8 cellular contexts compared by ENCODE assay signal in the genomic region with DNA sequence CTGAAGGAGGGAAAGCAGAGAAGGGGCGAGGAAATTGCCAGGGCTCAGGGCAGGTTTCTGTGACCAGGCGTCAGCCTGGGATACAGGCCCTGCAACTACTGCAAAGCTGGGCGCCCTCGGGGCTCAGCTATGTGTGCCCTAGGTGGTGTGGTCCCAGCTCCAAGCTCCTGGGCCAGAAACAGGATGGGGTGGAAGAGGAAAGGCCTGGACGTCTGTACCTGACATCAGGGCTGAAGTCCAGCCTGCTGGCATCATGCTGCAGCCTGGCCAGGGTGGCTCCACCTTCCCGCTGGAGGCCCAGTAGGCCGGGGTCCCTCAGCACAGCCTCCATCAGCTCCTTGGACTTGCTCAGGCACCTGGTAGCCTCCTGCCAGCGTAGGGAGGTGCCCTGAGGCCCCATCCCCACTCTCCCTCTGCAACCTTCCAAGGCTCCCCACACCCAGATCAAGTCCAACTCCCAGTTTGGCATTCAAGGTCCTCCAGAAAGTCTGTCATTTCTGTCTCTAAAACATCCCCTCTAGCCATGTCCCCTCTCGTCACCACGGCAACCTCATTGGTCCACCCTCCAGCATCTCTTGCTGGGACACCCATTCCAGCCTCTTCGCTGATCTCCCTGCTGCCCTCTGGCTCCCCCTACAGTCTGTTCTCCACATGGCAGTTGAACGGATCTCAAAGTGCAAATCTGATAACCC. TPM values are rescaled to one million over a fixed set of nuclear protein-coding genes. Genes with fewer than 3 reads are reported as not detected.
DNase-seq lines count a peak whose midpoint lies in the region; ATAC-seq and TF ChIP-seq lines count a peak whose summit lies in the region.

No MANE protein-coding gene starts in this region.

- ATAC-seq in upper lobe of left lung (ENCODE audit: low FRiP score in 2 of 2), result peak; percentile 54 to 66

- peaks cover 4% of the 10 kb centered on the region; the same call in 1 of the 2 replicates for H3K4me1 ChIP-seq in BE2C
- H3K4me1 ChIP-seq in HAP-1, result 0 out of 2 replicates have a peak, but pooled peaks cover 2% of the 10 kb centered on the region
- peaks cover 6% of the 10 kb centered on the region for H3K4me1 ChIP-seq in OCI-LY3 (ENCODE audit: low read length)
- H3K4me1 ChIP-seq in neural progenitor cell, result no peaks in the 10 kb centered on the region
- peaks cover 4 to 7% (median 5%) of the 10 kb centered on the region in 4 donors for H3K4me1 ChIP-seq in upper lobe of left lung

- H3K27ac Mint-ChIP-seq in neural progenitor cell, result no peak overlapping the region

- no peaks in the 10 kb centered on the region for H4K20me1 ChIP-seq in OCI-LY3 (ENCODE audit: insufficient read depth, low read length)
- no peaks in the 10 kb centered on the region for H4K20me1 ChIP-seq in neural progenitor cell (ENCODE audit: low read depth)

- peaks cover 3% of the 10 kb centered on the region for H3K27me3 Mint-ChIP-seq in neural progenitor cell (ENCODE audit: insufficient read depth, low read depth)

- H3K9me3 Mint-ChIP-seq in neural progenitor cell, result no peaks in the 10 kb centered on the region

- H3K9ac ChIP-seq in OCI-LY3 (ENCODE audit: low read length) (no peak overlapping the region), neural progenitor cell (no peak overlapping the region)

- H3K79me2 ChIP-seq in OCI-LY3 (ENCODE audit: low read length) (no peaks in the 10 kb centered on the region), neural progenitor cell (ENCODE audit: low read depth) (no peaks in the 10 kb centered on the region)

- WGBS in upper lobe of left lung, 2 donors, result 56 to 60% methylated on average over 10 to 12 of the region's 12 CpGs

- H3K36me3 Mint-ChIP-seq in neural progenitor cell, result no peaks in the 10 kb centered on the region

- in situ Hi-C loops in HAP-1 (cut with MboI; ENCODE audit: low sequenced_read_pairs), result loop anchor here (5.0 to 25.0 kb wide), 3 partner anchors 165 to 660 kb away; no protein-coding TSS in a partner anchor

- H3K36me3 ChIP-seq in BE2C (no peaks in the 10 kb centered on the region), HAP-1 (replicated peaks) (no peaks in the 10 kb centered on the region), OCI-LY3 (replicated peaks; ENCODE audit: low read depth, low read length) (no peaks in the 10 kb centered on the region), neural progenitor cell (no peaks in the 10 kb centered on the region), upper lobe of left lung (no peaks in the 10 kb centered on the region)

- H3F3A ChIP-seq in neural progenitor cell (ENCODE audit: low read depth), result no peaks in the 10 kb centered on the region

- peaks cover 12% of the 10 kb centered on the region for H3K4me1 Mint-ChIP-seq in neural progenitor cell

- H3K4me3 Mint-ChIP-seq in neural progenitor cell, result peak overlapping the region; percentile 69

- H3K9me3 ChIP-seq in BE2C (no peaks in the 10 kb centered on the region), HAP-1 (no peaks in the 10 kb centered on the region), OCI-LY3 (ENCODE audit: insufficient read depth, low read length) (no peaks in the 10 kb centered on the region), neural progenitor cell (ENCODE audit: low read depth) (no peaks in the 10 kb centered on the region), upper lobe of left lung (no peaks in the 10 kb centered on the region)

- H3K4me2 ChIP-seq in OCI-LY3 (ENCODE audit: low read length) (no peak overlapping the region), neural progenitor cell (no peak overlapping the region)

- no peak for TF ChIP-seq POLR2A in upper lobe of left lung (IDR thresholded peaks at IDR 0.05)

- H3K27me3 ChIP-seq in BE2C (no peaks in the 10 kb centered on the region), HAP-1 (ENCODE audit: low read depth) (no peaks in the 10 kb centered on the region), OCI-LY3 (ENCODE audit: low read depth, low read length) (no peaks in the 10 kb centered on the region), neural progenitor cell (no peaks in the 10 kb centered on the region), upper lobe of left lung (no peaks in the 10 kb centered on the region)

- H3K27ac ChIP-seq in OCI-LY3 (ENCODE audit: low read length) (no peak overlapping the region), neural progenitor cell (no peak overlapping the region), upper lobe of left lung (no peak overlapping the region)

- H2AFZ ChIP-seq in OCI-LY3 (ENCODE audit: low read depth, low read length), result no peak overlapping the region
- no peak overlapping the region for H2AFZ ChIP-seq in neural progenitor cell (replicated peaks)

- TF ChIP-seq CTCF in BE2C (IDR thresholded peaks at IDR 0.05; ENCODE audit: low read depth, low read length), result peak; percentile 99
- TF ChIP-seq CTCF in OCI-LY3 (IDR thresholded peaks at IDR 0.05; ENCODE audit: low read depth, low read length), result peak; percentile 98
- TF ChIP-seq CTCF in fibroblast of mammary gland (conservative IDR thresholded peaks at IDR 0.05; ENCODE audit: control insufficient read depth, insufficient read depth, low read depth, low read length), result peak; percentile 100
- TF ChIP-seq CTCF in neural progenitor cell (IDR thresholded peaks at IDR 0.05), result peak; percentile 87
- TF ChIP-seq CTCF in upper lobe of left lung (IDR thresholded peaks at IDR 0.05), result peak; percentile 72 to 88 (median 78)

- no peak for TF ChIP-seq EP300 in upper lobe of left lung (IDR thresholded peaks at IDR 0.05)

- DNase-seq in BE2C (peak; percentile 77), HAP-1 (ENCODE audit: low spot score in 2 of 2) (peak; percentile 20 to 85), fibroblast of mammary gland (ENCODE audit: low read depth) (peak; percentile 53), neural progenitor cell (ENCODE audit: low spot score) (peak; percentile 83), upper lobe of left lung (peak; percentile 48 to 58), GF-D8 (lab: John Stamatoyannopoulos, UW) (no peak)
- DNase-seq in activated T-cell treated with anti-CD3 and anti-CD28 coated beads, Interleukin-2, amount 50 U/mL, for 48 hours, result peak; percentile 80 to 84

- H3K4me3 ChIP-seq in BE2C (ENCODE audit: low read depth, low read length), result no peak overlapping the region
- no peak overlapping the region for H3K4me3 ChIP-seq in HAP-1
- no peak overlapping the region for H3K4me3 ChIP-seq in OCI-LY3 (ENCODE audit: low read length)
- H3K4me3 ChIP-seq in fibroblast of mammary gland (ENCODE audit: control insufficient read depth, low read depth, low read length), result no peak overlapping the region
- no peak overlapping the region for H3K4me3 ChIP-seq in neural progenitor cell
- H3K4me3 ChIP-seq in upper lobe of left lung, result no peak overlapping the region

RNA-seq across cellular contexts. Expression of a gene that starts 38.2 kb away (rescaled TPM):
- polyA plus RNA-seq in BE2C (2012; ENCODE audit: insufficient read depth, insufficient read length, low read depth), result not detected
- 0.22 TPM in 2 replicates for total RNA-seq in neural progenitor cell (ENCODE audit: low replicate concordance)
- 1 to 10 TPM in 3 of 6 donors, under 1 TPM in 3; 0.15 to 3.1 (median 1.4) TPM for total RNA-seq in upper lobe of left lung

RNA-seq across cellular contexts. Expression of a gene that starts 57.3 kb away (rescaled TPM):
- 1.5 TPM for polyA plus RNA-seq in BE2C (2012; ENCODE audit: insufficient read depth, insufficient read length, low read depth)
- total RNA-seq in neural progenitor cell (ENCODE audit: low replicate concordance) (0.22 and 0.28 TPM in 2 replicates), upper lobe of left lung (100 to 1,000 TPM in 5 of 6 donors, 10 to 100 TPM in 1; 98.7 to 469 (median 290) TPM)

Comparison
In these comparisons a context has a peak if more than half of its experiments do, and no peak if none do; other contexts are left out.
1. RNA of a gene that starts 57.3 kb away (total RNA-seq): 98.7 to 469 TPM in upper lobe of left lung; 0.22 to 0.28 TPM in neural progenitor cell; every median in the first group is over 10 times any median in the second.
2. Peak in every context shown above with its lines, with median percentiles within 50 percentile points of each other: CTCF ChIP-seq.